In genomic region chr6:37102299-37103168, GRCh38 we compare ENCODE assay signal across 8 cellular contexts.
DNase-seq lines count a peak whose midpoint lies in the region; ATAC-seq and TF ChIP-seq lines count a peak whose summit lies in the region.

No MANE protein-coding gene starts in this region.

- H4K20me1 ChIP-seq in Karpas-422 (ENCODE audit: insufficient read depth, low read depth, low read length), result no peaks in the 10 kb centered on the region

- peak overlapping the region; percentile 69 for H3K4me2 ChIP-seq in Karpas-422 (ENCODE audit: low read depth, low read length, poor library complexity, severe bottlenecking)

- no peaks in the 10 kb centered on the region for H3K27me3 Mint-ChIP-seq in natural killer cell (ENCODE audit: low read depth in 2 of 2)
- H3K27me3 Mint-ChIP-seq in stimulated activated naive B cell treated with anti-CD40 and anti-IgM and Interleukin-4, amounts not matched to agents 10 μg/mL and 1 μg/mL and 100 μg/mL, for 72 hours, result no peaks in the 10 kb centered on the region

- H3K27me3 ChIP-seq in Karpas-422 (ENCODE audit: low read length), result no peaks in the 10 kb centered on the region

- TF ChIP-seq CTCF in fibroblast of pulmonary artery (IDR thresholded peaks at IDR 0.05; ENCODE audit: low read length, missing control alignments), result no peak
- TF ChIP-seq CTCF in natural killer cell (IDR thresholded peaks at IDR 0.05), result no peak

- intact Hi-C loops in natural killer cell (cut with micrococcal nuclease), result loop anchor here (2.0 to 5.0 kb wide), 2 partner anchors 52 to 70 kb away; partner anchors contain the start of gene PIM1

- H3K9ac ChIP-seq in Karpas-422 (ENCODE audit: low read length), result peak overlapping the region; percentile 46

- ATAC-seq in GM21717 (IDR thresholded peaks at IDR 0.05; ENCODE audit: unreplicated experiment), result peak; percentile 73
- peak; percentile 89 to 93 (median 93) for ATAC-seq in natural killer cell
- peak; percentile 89 to 92 for ATAC-seq in stimulated activated naive B cell treated with anti-CD40 and anti-IgM and Interleukin-4, amounts not matched to agents 10 μg/mL and 1 μg/mL and 100 μg/mL, for 72 hours (replicated peaks)

- peak overlapping the region; percentile 81 for H3K4me3 Mint-ChIP-seq in natural killer cell
- H3K4me3 Mint-ChIP-seq in stimulated activated naive B cell treated with anti-CD40 and anti-IgM and Interleukin-4, amounts not matched to agents 10 μg/mL and 1 μg/mL and 100 μg/mL, for 72 hours, result peak overlapping the region; percentile 75 to 81

- no peak overlapping the region for H3K27ac ChIP-seq in Karpas-422 (ENCODE audit: low read length)

- H3K4me1 ChIP-seq in Karpas-422 (ENCODE audit: low read length), result peaks cover 29% of the 10 kb centered on the region

- H3K9me3 ChIP-seq in Karpas-422 (ENCODE audit: low read length), result no peaks in the 10 kb centered on the region

- DNase-seq in DMS114 treated with DMSO at 0.1 percent for 48 hours (lab: John Stamatoyannopoulos, UW; ENCODE audit: unreplicated experiment) (peak; percentile 65), Karpas-422 (peak; percentile 91), RPMI7951 (ENCODE audit: low read depth) (peak; percentile 92), fibroblast of pulmonary artery (ENCODE audit: low read depth) (peak; percentile 96), natural killer cell (peak; percentile 71)
- DNase-seq in activated T-helper 9 cell treated with anti-CD3 and anti-CD28 coated beads, Interleukin-2, amount 50 U/mL, for 16 hours (ENCODE audit: low read depth), result peak; percentile 51
- peak; percentile 67 for DNase-seq in stimulated activated naive B cell treated with anti-CD40 and anti-IgM and Interleukin-4, amounts not matched to agents 10 μg/mL and 1 μg/mL and 100 μg/mL, for 72 hours

- H3K9me2 ChIP-seq in Karpas-422 (replicated peaks; ENCODE audit: insufficient read depth, low read length), result no peaks in the 10 kb centered on the region

- no peaks in the 10 kb centered on the region for H3K79me2 ChIP-seq in Karpas-422 (ENCODE audit: low read length)

- no peaks in the 10 kb centered on the region for H3K9me3 Mint-ChIP-seq in natural killer cell
- H3K9me3 Mint-ChIP-seq in stimulated activated naive B cell treated with anti-CD40 and anti-IgM and Interleukin-4, amounts not matched to agents 10 μg/mL and 1 μg/mL and 100 μg/mL, for 72 hours, result no peaks in the 10 kb centered on the region

- peak overlapping the region; percentile 80 to 91 for H3K27ac Mint-ChIP-seq in natural killer cell
- peak overlapping the region; percentile 92 for H3K27ac Mint-ChIP-seq in stimulated activated naive B cell treated with anti-CD40 and anti-IgM and Interleukin-4, amounts not matched to agents 10 μg/mL and 1 μg/mL and 100 μg/mL, for 72 hours

- H3K4me3 ChIP-seq in Karpas-422 (ENCODE audit: low read length) (peak overlapping the region; percentile 63), fibroblast of pulmonary artery (replicated peaks; ENCODE audit: low read depth, low read length) (peak overlapping the region; percentile 38)

- H2AFZ ChIP-seq in Karpas-422 (ENCODE audit: low read length), result peak overlapping the region; percentile 84

- H3K36me3 ChIP-seq in Karpas-422 (ENCODE audit: insufficient read depth, low read length), result no peaks in the 10 kb centered on the region

- no peaks in the 10 kb centered on the region for H3K36me3 Mint-ChIP-seq in natural killer cell
- H3K36me3 Mint-ChIP-seq in stimulated activated naive B cell treated with anti-CD40 and anti-IgM and Interleukin-4, amounts not matched to agents 10 μg/mL and 1 μg/mL and 100 μg/mL, for 72 hours, result no peaks in the 10 kb centered on the region

- peaks cover 22 to 25% of the 10 kb centered on the region in 2 donors for H3K4me1 Mint-ChIP-seq in natural killer cell
- H3K4me1 Mint-ChIP-seq in stimulated activated naive B cell treated with anti-CD40 and anti-IgM and Interleukin-4, amounts not matched to agents 10 μg/mL and 1 μg/mL and 100 μg/mL, for 72 hours, result peaks cover 23 to 39% of the 10 kb centered on the region in 2 donors
